9 cellular contexts compared by ENCODE assay signal in the genomic region with DNA sequence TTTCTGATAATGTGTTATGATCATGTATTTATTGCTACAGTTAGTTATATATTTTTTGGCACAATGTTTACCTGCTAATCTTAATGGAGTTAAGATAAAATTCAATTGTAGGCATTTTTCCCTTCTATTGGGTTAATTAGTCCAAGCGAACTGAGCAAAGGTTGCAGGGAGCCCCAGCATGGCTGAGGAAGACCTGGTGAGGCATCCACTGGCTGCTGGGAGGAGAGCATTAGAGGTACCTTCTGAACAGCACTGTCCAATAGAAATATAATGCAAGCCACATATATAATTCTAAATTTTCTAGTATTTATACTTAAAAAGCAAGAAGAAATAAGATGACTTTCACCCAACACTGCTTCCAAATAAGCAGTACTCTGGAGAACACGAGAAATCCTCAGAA. TPM values are rescaled to one million over a fixed set of nuclear protein-coding genes. Genes with fewer than 3 reads are reported as not detected.
DNase-seq lines count a peak whose midpoint lies in the region; ATAC-seq and TF ChIP-seq lines count a peak whose summit lies in the region.
"Had no signal": no experiment of that assay in that cellular context is flagged by ENCODE, and none has a peak within 500 bp of the region (broad histone marks: within the 10 kb centered on the region; RNA-seq: fewer than 3 reads in every experiment).

No MANE protein-coding gene starts in this region.

- CTCF ChIA-PET in SK-N-SH (lab: Yijun Ruan, JAX): interaction anchor here (0.5 to 1.7 kb wide), 3 partner anchors 10 to 29 kb away, joined by 3 to 6 read pairs (median 3); no protein-coding TSS in a partner anchor

- H3K36me3 Mint-ChIP-seq in T-helper 1 cell treated with Interleukin-12 subunit alpha and Interleukin-12 subunit beta and Interleukin-4 antibody, amounts not matched to agents 30 μg/mL and 1 μg/mL, for 36 hours (ENCODE audit: low read depth): peaks cover 6% of the 10 kb centered on the region
- peaks cover 32% of the 10 kb centered on the region for H3K36me3 Mint-ChIP-seq in stimulated activated effector memory CD8-positive, alpha-beta T cell treated with anti-CD3 and anti-CD28 coated beads, Interleukin-12 subunit alpha, Interleukin-12 subunit beta, amount 100 ng/mL, for 72 hours

- peak overlapping the region; percentile 98 for H3K4me3 Mint-ChIP-seq in T-helper 1 cell treated with Interleukin-12 subunit alpha and Interleukin-12 subunit beta and Interleukin-4 antibody, amounts not matched to agents 30 μg/mL and 1 μg/mL, for 36 hours
- H3K4me3 Mint-ChIP-seq in stimulated activated effector memory CD8-positive, alpha-beta T cell treated with anti-CD3 and anti-CD28 coated beads, Interleukin-12 subunit alpha, Interleukin-12 subunit beta, amount 100 ng/mL, for 72 hours: peak overlapping the region; percentile 90

- H3K9me3 ChIP-seq in SK-N-SH: no peaks in the 10 kb centered on the region
- H3K9me3 ChIP-seq in gastroesophageal sphincter: no peaks in the 10 kb centered on the region

- WGBS in SK-N-SH (ENCODE audit: low lambda C conversion rate): 0% methylated on average over 2 of the region's 2 CpGs
- WGBS in gastroesophageal sphincter (ENCODE audit: low coverage in 1 of 2), 2 donors: 21 to 32% methylated on average over 2 of the region's 2 CpGs

- H3K9ac ChIP-seq in SK-N-SH: peak overlapping the region; percentile 79; the same call in 1 of the 2 replicates

- TF ChIP-seq CTCF in SK-N-SH (IDR thresholded peaks at IDR 0.05) (no peak), gastroesophageal sphincter (IDR thresholded peaks at IDR 0.05) (no peak)

- peaks cover 34% of the 10 kb centered on the region for H3K27me3 Mint-ChIP-seq in T-helper 1 cell treated with Interleukin-12 subunit alpha and Interleukin-12 subunit beta and Interleukin-4 antibody, amounts not matched to agents 30 μg/mL and 1 μg/mL, for 36 hours (ENCODE audit: low read depth)

- ATAC-seq in gastroesophageal sphincter: no peak
- no peak for ATAC-seq in stimulated activated effector memory CD8-positive, alpha-beta T cell treated with anti-CD3 and anti-CD28 coated beads, Interleukin-12 subunit alpha, Interleukin-12 subunit beta, amount 100 ng/mL, for 72 hours
- ATAC-seq in GM19463 (IDR thresholded peaks at IDR 0.05; ENCODE audit: unreplicated experiment): no peak

- peaks cover 19% of the 10 kb centered on the region for H3K4me1 Mint-ChIP-seq in T-helper 1 cell treated with Interleukin-12 subunit alpha and Interleukin-12 subunit beta and Interleukin-4 antibody, amounts not matched to agents 30 μg/mL and 1 μg/mL, for 36 hours (ENCODE audit: low read depth)
- peaks cover 12% of the 10 kb centered on the region for H3K4me1 Mint-ChIP-seq in stimulated activated effector memory CD8-positive, alpha-beta T cell treated with anti-CD3 and anti-CD28 coated beads, Interleukin-12 subunit alpha, Interleukin-12 subunit beta, amount 100 ng/mL, for 72 hours

- no peaks in the 10 kb centered on the region for H3K9me2 ChIP-seq in SK-N-SH

- peak overlapping the region; percentile 75 to 91 for H3K4me3 ChIP-seq in SK-N-SH (ENCODE audit: low read depth in 2 of 2, low read length in 1 of 2)
- peak overlapping the region; percentile 61 to 96 for H3K4me3 ChIP-seq in gastroesophageal sphincter

- no peaks in the 10 kb centered on the region for H4K20me1 ChIP-seq in SK-N-SH (ENCODE audit: insufficient read depth)

- H3K27ac ChIP-seq in SK-N-SH (ENCODE audit: low read depth in 2 of 2, low read length in 1 of 2) (peak overlapping the region; percentile 61 to 88; a peak in 3 of 4 replicates), gastroesophageal sphincter (peak overlapping the region; percentile 78 to 87 (median 84))

- H3K27me3 ChIP-seq in SK-N-SH (ENCODE audit: insufficient read depth): no peaks in the 10 kb centered on the region
- H3K27me3 ChIP-seq in gastroesophageal sphincter: no peaks in the 10 kb centered on the region

- peak overlapping the region; percentile 77 for H2AFZ ChIP-seq in SK-N-SH (ENCODE audit: low read depth)

- peak overlapping the region; percentile 65 for H3K4me2 ChIP-seq in SK-N-SH

- H3K36me3 ChIP-seq in SK-N-SH (replicated peaks in 1 of 2; ENCODE audit: control insufficient read depth in 1 of 2, insufficient read depth in 2 of 2, low read length in 1 of 2) (peaks cover 0 to 7% of the 10 kb centered on the region in 2 experiments), gastroesophageal sphincter (peaks cover 0 to 11% of the 10 kb centered on the region in 2 donors)

- no peaks in the 10 kb centered on the region for H3K9me3 Mint-ChIP-seq in T-helper 1 cell treated with Interleukin-12 subunit alpha and Interleukin-12 subunit beta and Interleukin-4 antibody, amounts not matched to agents 30 μg/mL and 1 μg/mL, for 36 hours
- no peaks in the 10 kb centered on the region for H3K9me3 Mint-ChIP-seq in stimulated activated effector memory CD8-positive, alpha-beta T cell treated with anti-CD3 and anti-CD28 coated beads, Interleukin-12 subunit alpha, Interleukin-12 subunit beta, amount 100 ng/mL, for 72 hours

- peaks cover 7 to 17% of the 10 kb centered on the region in 2 experiments; a peak in 3 of 4 replicates for H3K4me1 ChIP-seq in SK-N-SH (ENCODE audit: control insufficient read depth in 1 of 2, insufficient read depth in 2 of 2, low read depth in 1 of 2, low read length in 1 of 2)
- H3K4me1 ChIP-seq in gastroesophageal sphincter: peaks cover 0 to 25% (median 9%) of the 10 kb centered on the region in 3 donors

- POLR2A ChIA-PET in SK-N-SH (lab: Yijun Ruan, JAX): interaction anchor here (1.3 to 2.2 kb wide), 5 partner anchors 10 to 39 kb away, joined by 4 to 23 read pairs (median 9); a partner anchor contains a TSS

- DNase-seq in T-helper 1 cell (no peak), SK-N-SH (peak; percentile 14), RPMI8226 (no peak), posterior vena cava (ENCODE audit: low spot score) (no peak)
- DNase-seq in stimulated activated effector memory CD8-positive, alpha-beta T cell treated with anti-CD3 and anti-CD28 coated beads, Interleukin-12 subunit alpha, Interleukin-12 subunit beta, amount 100 ng/mL, for 72 hours (ENCODE audit: low spot score in 2 of 2): no peak

- TF ChIP-seq EP300 in SK-N-SH (IDR thresholded peaks at IDR 0.05; ENCODE audit: borderline replicate concordance in 1 of 2, low read depth in 1 of 2, low read length in 1 of 2) (no peak), gastroesophageal sphincter (IDR thresholded peaks at IDR 0.05) (no peak)

- intact Hi-C loops in posterior vena cava (cut with DNase I): no loop called here

- TF ChIP-seq POLR2A in gastroesophageal sphincter (IDR thresholded peaks at IDR 0.05): no peak

- H3F3A ChIP-seq in SK-N-SH (replicated peaks; ENCODE audit: insufficient read depth): peaks cover 12% of the 10 kb centered on the region

- no peak for TF ChIP-seq RAD21 in SK-N-SH (IDR thresholded peaks at IDR 0.05; ENCODE audit: low read length)

- H3K27ac Mint-ChIP-seq in T-helper 1 cell treated with Interleukin-12 subunit alpha and Interleukin-12 subunit beta and Interleukin-4 antibody, amounts not matched to agents 30 μg/mL and 1 μg/mL, for 36 hours: peak overlapping the region; percentile 96
- peak overlapping the region; percentile 97 for H3K27ac Mint-ChIP-seq in stimulated activated effector memory CD8-positive, alpha-beta T cell treated with anti-CD3 and anti-CD28 coated beads, Interleukin-12 subunit alpha, Interleukin-12 subunit beta, amount 100 ng/mL, for 72 hours

- H3K79me2 ChIP-seq in SK-N-SH (ENCODE audit: insufficient read depth): peaks cover 23% of the 10 kb centered on the region

RNA-seq across cellular contexts. Expression of a gene that starts 0.7 kb away (rescaled TPM):
- polyA plus RNA-seq in SK-N-SH (2012; rRNA removed): 30.5 and 37.1 TPM in 2 replicates
- 48.4 and 70.0 TPM in 2 replicates for polyA plus RNA-seq in SK-N-SH (2012; cell fraction: cytosol; rRNA removed)
- 9.8 and 13.7 TPM in 2 replicates for polyA plus RNA-seq in SK-N-SH (2012; cell fraction: nucleus; rRNA removed)
- 10 to 100 TPM; 17.3 to 33.9 (median 26.2) TPM for total RNA-seq in gastroesophageal sphincter
- 10 to 100 TPM; 29.6 to 30.2 TPM for total RNA-seq in posterior vena cava

RNA-seq across cellular contexts. Expression of a gene that starts 17.9 kb away (rescaled TPM):
- 50.5 and 62.1 TPM in 2 replicates for polyA plus RNA-seq in SK-N-SH (2012; rRNA removed)
- polyA plus RNA-seq in SK-N-SH (2012; cell fraction: cytosol; rRNA removed): 14.6 and 16.3 TPM in 2 replicates
- polyA plus RNA-seq in SK-N-SH (2012; cell fraction: nucleus; rRNA removed): 325 and 378 TPM in 2 replicates
- 10 to 100 TPM; 27.4 to 96.0 (median 46.0) TPM for total RNA-seq in gastroesophageal sphincter
- 10 to 100 TPM; 31.7 to 34.5 TPM for total RNA-seq in posterior vena cava

RNA-seq across cellular contexts. Expression of a gene that starts 18.7 kb away (rescaled TPM):
- 27.7 and 45.0 TPM in 2 replicates for polyA plus RNA-seq in SK-N-SH (2012; rRNA removed)
- 53.6 and 68.2 TPM in 2 replicates for polyA plus RNA-seq in SK-N-SH (2012; cell fraction: cytosol; rRNA removed)
- polyA plus RNA-seq in SK-N-SH (2012; cell fraction: nucleus; rRNA removed): 13.1 and 31.1 TPM in 2 replicates
- total RNA-seq in gastroesophageal sphincter: 10 to 100 TPM; 40.2 to 63.2 (median 47.0) TPM
- total RNA-seq in posterior vena cava: 10 to 100 TPM; 55.1 to 59.5 TPM

RNA-seq across cellular contexts. Expression of a gene that starts 19.9 kb away (rescaled TPM):
- polyA plus RNA-seq in SK-N-SH (2012; rRNA removed): 0.21 and 0.31 TPM in 2 replicates
- 0.28 and 0.31 TPM in 2 replicates for polyA plus RNA-seq in SK-N-SH (2012; cell fraction: cytosol; rRNA removed)
- polyA plus RNA-seq in SK-N-SH (2012; cell fraction: nucleus; rRNA removed): 0.43 and 0.80 TPM in 2 replicates
- total RNA-seq in gastroesophageal sphincter (10 to 100 TPM; 11.0 to 34.2 (median 19.8) TPM), posterior vena cava (10 to 100 TPM; 17.2 to 20.5 TPM)

RNA-seq across cellular contexts. Expression of a gene that starts 38.9 kb away (rescaled TPM):
- polyA plus RNA-seq in SK-N-SH (2012; rRNA removed): 3.9 and 4.1 TPM in 2 replicates
- 4.5 and 4.9 TPM in 2 replicates for polyA plus RNA-seq in SK-N-SH (2012; cell fraction: cytosol; rRNA removed)
- polyA plus RNA-seq in SK-N-SH (2012; cell fraction: nucleus; rRNA removed): 4.3 and 5.0 TPM in 2 replicates
- total RNA-seq in gastroesophageal sphincter (1 to 10 TPM; 1.7 to 3.4 (median 1.7) TPM), posterior vena cava (1 to 10 TPM; 1.3 to 2.5 TPM)
- total RNA-seq: dermis microvascular lymphatic vessel endothelial cell had no signal
